In genomic region chr19:38193445-38193844, GRCh38 we compare ENCODE assay signal across 23 cellular contexts. TPM values are rescaled to one million over a fixed set of nuclear protein-coding genes. Genes with fewer than 3 reads are reported as not detected.
DNase-seq lines count a peak whose midpoint lies in the region; ATAC-seq and TF ChIP-seq lines count a peak whose summit lies in the region.
"Had no signal": no experiment of that assay in that cellular context is flagged by ENCODE, and none has a peak within 500 bp of the region (broad histone marks: within the 10 kb centered on the region; RNA-seq: fewer than 3 reads in every experiment).

No MANE protein-coding gene starts in this region.

- DNase-seq in COLO668 (lab: John Stamatoyannopoulos, UW; ENCODE audit: unreplicated experiment) (peak; percentile 94), HFFc6 (no peak), NCI-H2171 (lab: John Stamatoyannopoulos, UW) (peak; percentile 60), SHP77 (lab: John Stamatoyannopoulos, UW) (peak; percentile 85 to 95), UCSD-AML1 (lab: John Stamatoyannopoulos, UW; ENCODE audit: unreplicated experiment) (no peak)
- DNase-seq: activated CD4-positive, alpha-beta T cell treated with anti-CD3 and anti-CD28 coated beads, Interleukin-2, amount 50 U/mL, for 4 hours; activated CD8-positive, alpha-beta memory T cell treated with anti-CD3 and anti-CD28 coated beads, Interleukin-2, amount 50 U/mL, for 4 hours; anterior cingulate cortex; HCEC 1CT; NCI-H526 treated with DMSO at 0.1 percent for 48 hours; stimulated activated CD4-positive, alpha-beta T cell treated with anti-CD3 and anti-CD28 coated beads, Interleukin-12 subunit alpha, Interleukin-12 subunit beta, amount 100 ng/mL, for 4 hours; stimulated activated CD4-positive, alpha-beta T cell treated with anti-CD3 and anti-CD28 coated beads, Interleukin-4, amount 100 ng/mL, for 24 hours; stimulated activated naive CD4-positive, alpha-beta T cell; uterus had no signal

- ATAC-seq in HG03460 (IDR thresholded peaks at IDR 0.05; ENCODE audit: unreplicated experiment), result no peak
- no peak for ATAC-seq in GM18520 (IDR thresholded peaks at IDR 0.05; ENCODE audit: unreplicated experiment)
- no peak for ATAC-seq in GM21526 (IDR thresholded peaks at IDR 0.05; ENCODE audit: low FRiP score, unreplicated experiment)
- ATAC-seq: activated naive CD4-positive, alpha-beta T cell treated with anti-CD3 and anti-CD28 coated beads, Interleukin-2, amount 50 U/mL, for 72 hours; activated T-helper 17 cell treated with anti-CD3 and anti-CD28 coated beads, Interleukin-2, amount 50 U/mL, for 72 hours had no signal

- no peaks in the 10 kb centered on the region for H3K9me3 Mint-ChIP-seq in HFFc6
- H3K9me3 Mint-ChIP-seq: activated T-helper 17 cell treated with anti-CD3 and anti-CD28 coated beads, Interleukin-2, amount 50 U/mL, for 72 hours; nephron; T-helper 2 cell treated with Interferon-gamma antibody and Interleukin-4, amounts not matched to agents 5 μg/mL and 100 μg/mL, for 36 hours had no signal

- H3K27me3 Mint-ChIP-seq in HFFc6 (ENCODE audit: insufficient read depth), result peaks cover 3% of the 10 kb centered on the region
- H3K27me3 Mint-ChIP-seq: activated T-helper 17 cell treated with anti-CD3 and anti-CD28 coated beads, Interleukin-2, amount 50 U/mL, for 72 hours had no signal

- 0 out of 2 replicates have a peak overlapping the region, but pooled peaks have one; percentile 29 for H3K27ac Mint-ChIP-seq in HFFc6
- H3K27ac Mint-ChIP-seq: activated naive CD4-positive, alpha-beta T cell treated with anti-CD3 and anti-CD28 coated beads, Interleukin-2, amount 50 U/mL, for 72 hours; activated T-helper 17 cell treated with anti-CD3 and anti-CD28 coated beads, Interleukin-2, amount 50 U/mL, for 72 hours; nephron; T-helper 2 cell treated with Interferon-gamma antibody and Interleukin-4, amounts not matched to agents 5 μg/mL and 100 μg/mL, for 36 hours had no signal

- TF ChIP-seq CTCF in HFFc6 (IDR thresholded peaks at IDR 0.05), result no peak

- peaks cover 27% of the 10 kb centered on the region for H3K36me3 Mint-ChIP-seq in HFFc6 (ENCODE audit: low read depth)

- no peak overlapping the region for H3K4me3 Mint-ChIP-seq in HFFc6
- H3K4me3 Mint-ChIP-seq: activated T-helper 17 cell treated with anti-CD3 and anti-CD28 coated beads, Interleukin-2, amount 50 U/mL, for 72 hours; nephron; T-helper 2 cell treated with Interferon-gamma antibody and Interleukin-4, amounts not matched to agents 5 μg/mL and 100 μg/mL, for 36 hours had no signal

- peaks cover 6% of the 10 kb centered on the region; the same call in 1 of the 2 replicates for H3K4me1 Mint-ChIP-seq in HFFc6 (ENCODE audit: low read depth)

RNA-seq across cellular contexts. Expression of gene DPF1, which starts 30.6 kb away (rescaled TPM):
- 1 to 10 TPM; 3.3 to 6.6 (median 5.7) TPM for total RNA-seq in HFFc6 (2021; fragmentation: NEBNext Ultra II Directional; extraction: Animal tissue kit (Norgen Biotek cat#: 25700))
- total RNA-seq: liver, right atrium auricular region had no signal

Comparison
In these comparisons a context has a peak if more than half of its experiments do, and no peak if none do; other contexts are left out.
1. DNase-seq: peak in COLO668 (single experiment), NCI-H2171 (single experiment) and SHP77 (2 of 2); none in HFFc6 (single experiment) and UCSD-AML1 (single experiment).